ENCODE assay signal across 11 cellular contexts in the genomic region with DNA sequence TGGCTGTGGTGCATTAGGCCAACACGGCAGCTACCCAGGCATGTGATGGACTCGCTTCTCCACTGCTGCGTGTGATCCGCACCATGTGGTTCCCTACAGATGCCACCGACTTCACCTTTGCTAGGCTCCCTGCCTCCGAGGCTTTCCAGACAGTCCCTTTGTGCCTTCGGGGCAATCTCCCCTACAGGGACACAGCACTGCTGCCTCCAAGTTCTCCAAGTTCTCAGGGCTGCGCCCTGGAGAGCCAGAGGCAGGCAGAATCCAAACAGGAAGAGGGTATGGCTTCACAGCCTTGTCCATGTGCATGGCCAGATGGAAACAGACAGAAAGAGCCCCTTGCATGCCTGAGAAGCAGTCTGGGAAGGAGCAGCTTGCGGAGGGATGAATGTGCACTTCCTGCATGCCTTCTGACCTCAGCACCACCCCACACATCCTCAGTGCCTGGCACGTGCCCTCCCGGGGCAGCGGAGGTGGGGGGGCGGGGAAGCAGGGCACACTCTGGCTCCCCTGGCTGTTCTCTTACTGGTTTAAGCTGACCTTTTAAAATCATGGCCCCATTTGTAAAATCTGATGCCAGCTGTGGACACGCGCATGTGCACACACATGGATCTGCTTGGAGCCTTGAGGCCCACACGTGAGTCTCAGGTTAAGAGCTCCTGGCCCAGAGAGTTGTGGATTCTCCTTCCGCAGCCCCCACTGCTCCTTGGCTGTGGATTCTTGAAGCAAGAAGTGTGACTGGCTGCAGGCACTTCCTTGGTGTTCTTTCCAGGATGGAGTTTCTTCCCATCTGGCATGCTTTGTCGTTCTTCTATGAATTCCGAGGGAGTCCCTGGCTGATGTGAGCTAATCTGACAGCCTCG. TPM values are rescaled to one million over a fixed set of nuclear protein-coding genes. Genes with fewer than 3 reads are reported as not detected.
DNase-seq lines count a peak whose midpoint lies in the region; ATAC-seq and TF ChIP-seq lines count a peak whose summit lies in the region.
"Had no signal": no experiment of that assay in that cellular context is flagged by ENCODE, and none has a peak within 500 bp of the region (broad histone marks: within the 10 kb centered on the region; RNA-seq: fewer than 3 reads in every experiment).

No MANE protein-coding gene starts in this region.

- TF ChIP-seq CTCF in IMR-90 (conservative IDR thresholded peaks at IDR 0.05; ENCODE audit: low read depth, low read length) (no peak), choroid plexus epithelial cell (conservative IDR thresholded peaks at IDR 0.05; ENCODE audit: low read depth, low read length) (no peak), neural crest cell (conservative IDR thresholded peaks at IDR 0.05) (no peak)

- dilution Hi-C loops in IMR-90 (cut with HindIII; ENCODE audit: low sequenced_read_pairs, unreplicated experiment): no loop called here

- H3K27ac ChIP-seq in CD4-positive, CD25-positive, alpha-beta regulatory T cell (ENCODE audit: insufficient read depth, low read length, poor library complexity, severe bottlenecking): no peak overlapping the region
- H3K27ac ChIP-seq in IMR-90 (ENCODE audit: insufficient read depth, low read length): peak overlapping the region; percentile 79

- peak overlapping the region; percentile 52 for H3K18ac ChIP-seq in IMR-90 (ENCODE audit: low read depth, low read length)

- no peaks in the 10 kb centered on the region for H3K27me3 ChIP-seq in CD4-positive, CD25-positive, alpha-beta regulatory T cell (ENCODE audit: control insufficient read depth, insufficient read depth, low read length)
- H3K27me3 ChIP-seq in IMR-90 (ENCODE audit: control insufficient read depth, insufficient read depth, low read length): no peaks in the 10 kb centered on the region

- H2BK15ac ChIP-seq in IMR-90 (ENCODE audit: low read depth, low read length): peak overlapping the region; percentile 95; the same call in 2 of the 3 replicates

- peak overlapping the region; percentile 81 for H3K23ac ChIP-seq in IMR-90 (ENCODE audit: low read depth, low read length)

- peaks cover 26% of the 10 kb centered on the region for H3K4me1 ChIP-seq in CD4-positive, CD25-positive, alpha-beta regulatory T cell (ENCODE audit: control insufficient read depth, insufficient read depth, low read length, poor library complexity, severe bottlenecking)
- H3K4me1 ChIP-seq in IMR-90 (ENCODE audit: control insufficient read depth, insufficient read depth, low read length): peaks cover 52% of the 10 kb centered on the region

- ATAC-seq in CD4-positive, CD25-positive, alpha-beta regulatory T cell (ENCODE audit: low read depth in 2 of 2): no peak
- ATAC-seq in IMR-90 (ENCODE audit: low read depth) (peak; percentile 18), GM18502 (IDR thresholded peaks at IDR 0.05; ENCODE audit: poor library complexity, unreplicated experiment) (no peak), GM21526 (IDR thresholded peaks at IDR 0.05; ENCODE audit: low FRiP score, unreplicated experiment) (no peak)
- ATAC-seq: GM12878 had no signal

- DNase-seq in CD4-positive, CD25-positive, alpha-beta regulatory T cell: peak in 1 of 3 donors; percentile 31
- peak; percentile 87 for DNase-seq in IMR-90
- peak; percentile 57 for DNase-seq in choroid plexus epithelial cell (ENCODE audit: low read depth)
- DNase-seq in neural crest cell (ENCODE audit: low read depth, low spot score): no peak
- no peak for DNase-seq in G401 (ENCODE audit: low spot score)
- DNase-seq in cerebellar cortex (ENCODE audit: low spot score): no peak
- DNase-seq: NCI-H1048, nucleus accumbens had no signal

- no TSS peak for BruUV-seq in IMR-90 (replicated peaks; lab: Mats Ljungman, UMichigan)

- H3K9me3 ChIP-seq in CD4-positive, CD25-positive, alpha-beta regulatory T cell (ENCODE audit: control insufficient read depth in 2 of 2, low read length in 2 of 2): no peaks in the 10 kb centered on the region
- no peaks in the 10 kb centered on the region for H3K9me3 ChIP-seq in IMR-90 (ENCODE audit: control insufficient read depth, insufficient read depth, low read length)

- H2AK9ac ChIP-seq in IMR-90 (replicated peaks; ENCODE audit: low read depth, low read length, poor library complexity): peak overlapping the region; percentile 98

- POLR2A ChIA-PET in IMR-90 (lab: Charles Lee; ENCODE audit: unreplicated experiment): no interaction called here

- 53% methylated on average over 9 of the region's 20 CpGs; no CpG with 5 or more reads in 1 of the 2 experiments for WGBS in IMR-90 (ENCODE audit: extremely low coverage in 2 of 2, insufficient read length in 1 of 2), 2 experiments

- peak overlapping the region in 2 of 3 donors; percentile 47 to 99 for H3K27ac Mint-ChIP-seq in CD4-positive, CD25-positive, alpha-beta regulatory T cell
- peak overlapping the region; percentile 75 for H3K27ac Mint-ChIP-seq in neural crest cell (ENCODE audit: unreplicated experiment)

- H3K4me2 ChIP-seq in IMR-90 (ENCODE audit: low read depth, low read length): no peak overlapping the region

- peak overlapping the region; percentile 86 to 96 for H4K8ac ChIP-seq in IMR-90 (ENCODE audit: low read depth in 2 of 2, low read length in 2 of 2)

- peaks cover 0 to 42% (median 19%) of the 10 kb centered on the region in 4 donors for H3K4me1 Mint-ChIP-seq in CD4-positive, CD25-positive, alpha-beta regulatory T cell
- H3K4me1 Mint-ChIP-seq in neural crest cell: peaks cover 20% of the 10 kb centered on the region

- H4K91ac ChIP-seq in IMR-90 (ENCODE audit: insufficient read depth, low read depth, low read length): peak overlapping the region; percentile 93

- H2AK5ac ChIP-seq in IMR-90 (ENCODE audit: low read depth, low read length): peak overlapping the region; percentile 100

- peak overlapping the region in 1 of 4 donors; percentile 29 for H3K4me3 Mint-ChIP-seq in CD4-positive, CD25-positive, alpha-beta regulatory T cell
- H3K4me3 Mint-ChIP-seq in neural crest cell: no peak overlapping the region

- peak overlapping the region; percentile 98 for H3K14ac ChIP-seq in IMR-90 (replicated peaks; ENCODE audit: low read depth, low read length)

- peaks cover 16% of the 10 kb centered on the region for H3K36me3 ChIP-seq in CD4-positive, CD25-positive, alpha-beta regulatory T cell (ENCODE audit: control insufficient read depth, insufficient read depth, low read length)
- H3K36me3 ChIP-seq in IMR-90 (ENCODE audit: control insufficient read depth, insufficient read depth, low read length): peaks cover 8% of the 10 kb centered on the region; the same call in 1 of the 2 replicates

- H2BK20ac ChIP-seq in IMR-90 (ENCODE audit: low read depth, low read length): peak overlapping the region; percentile 94

- TF ChIP-seq RAD21 in IMR-90 (IDR thresholded peaks at IDR 0.05; ENCODE audit: low read length): no peak

- H4K20me1 ChIP-seq in IMR-90 (ENCODE audit: insufficient read depth, low read length): no peaks in the 10 kb centered on the region

- no peak for TF ChIP-seq POLR2A in IMR-90 (IDR thresholded peaks at IDR 0.05; ENCODE audit: low read depth, low read length)

- peak overlapping the region; percentile 88; the same call in 1 of the 2 replicates for H3K56ac ChIP-seq in IMR-90 (ENCODE audit: extremely low read depth, insufficient read depth, low read length)

- peaks cover 0 to 67% of the 10 kb centered on the region in 2 experiments; a peak in 2 of 4 replicates for H3K79me1 ChIP-seq in IMR-90 (ENCODE audit: low read depth in 1 of 2, low read length in 2 of 2)

- H4K5ac ChIP-seq in IMR-90 (ENCODE audit: low read depth, low read length): peak overlapping the region; percentile 53

- peaks cover 39% of the 10 kb centered on the region for H3K9me1 ChIP-seq in IMR-90 (ENCODE audit: insufficient read depth, low read length)

- H3K4ac ChIP-seq in IMR-90 (ENCODE audit: low read depth, low read length): peak overlapping the region; percentile 99

- H2BK5ac ChIP-seq in IMR-90 (ENCODE audit: low read depth, low read length, poor library complexity, severe bottlenecking): peak overlapping the region; percentile 86

- H2AFZ ChIP-seq in IMR-90 (replicated peaks; ENCODE audit: low read length, poor library complexity): peak overlapping the region; percentile 89

- peak overlapping the region; percentile 99 for H2BK120ac ChIP-seq in IMR-90 (ENCODE audit: low read depth, low read length)

- in situ Hi-C loops in IMR-90 (cut with MboI; ENCODE audit: low sequenced_read_pairs) (no loop called here), G401 (cut with HindIII; ENCODE audit: low sequenced_read_pairs) (no loop called here)

- CTCF ChIA-PET in IMR-90 (lab: Yijun Ruan, JAX): interaction anchor here (1.0 to 1.3 kb wide), 3 partner anchors 29 to 38 kb away, joined by 3 to 5 read pairs (median 3); no protein-coding TSS in a partner anchor

- intact Hi-C loops in IMR-90 (cut with micrococcal nuclease): no loop called here

- peak overlapping the region; percentile 25 for H3K9ac ChIP-seq in IMR-90 (ENCODE audit: low read depth, low read length)

- no peaks in the 10 kb centered on the region for H3K9me3 Mint-ChIP-seq in CD4-positive, CD25-positive, alpha-beta regulatory T cell
- H3K9me3 Mint-ChIP-seq in neural crest cell: peaks cover 2% of the 10 kb centered on the region

- no peaks in the 10 kb centered on the region for H3K27me3 Mint-ChIP-seq in CD4-positive, CD25-positive, alpha-beta regulatory T cell
- H3K27me3 Mint-ChIP-seq in neural crest cell (ENCODE audit: low read depth): no peaks in the 10 kb centered on the region

- H3K36me3 Mint-ChIP-seq in CD4-positive, CD25-positive, alpha-beta regulatory T cell: peaks cover 29% of the 10 kb centered on the region
- peaks cover 17% of the 10 kb centered on the region for H3K36me3 Mint-ChIP-seq in neural crest cell (ENCODE audit: low read depth)

- no peak overlapping the region for H3K4me3 ChIP-seq in CD4-positive, CD25-positive, alpha-beta regulatory T cell (ENCODE audit: low read depth, low read length)
- H3K4me3 ChIP-seq in IMR-90 (ENCODE audit: insufficient read depth, low read depth, low read length) (no peak overlapping the region), choroid plexus epithelial cell (ENCODE audit: low read depth, low read length) (no peak overlapping the region)
- H3K4me3 ChIP-seq: GM12878 had no signal

RNA-seq across cellular contexts. Expression of gene MTSS2, which starts 55.3 kb away (rescaled TPM):
- 2.9 TPM for total RNA-seq in CD4-positive, CD25-positive, alpha-beta regulatory T cell
- polyA plus RNA-seq in CD4-positive, CD25-positive, alpha-beta regulatory T cell: not detected
- total RNA-seq in IMR-90 (2012; rRNA removed) (8.9 and 9.1 TPM in 2 replicates), neural crest cell (93.3 and 95.0 TPM in 2 replicates)
- polyA plus RNA-seq in IMR-90 (2012; rRNA removed): 86.2 and 108 TPM in 2 replicates
- 69.9 and 88.4 TPM in 2 replicates for polyA plus RNA-seq in IMR-90 (2012; cell fraction: cytosol; rRNA removed)
- 148 and 251 TPM in 2 replicates for polyA plus RNA-seq in IMR-90 (2012; cell fraction: nucleus; rRNA removed; ENCODE audit: low replicate concordance)
- total RNA-seq in G401 (2014; rRNA removed; shearing (Covaris generic)): 15.6 and 46.7 TPM in 2 replicates

RNA-seq across cellular contexts. Expression of gene VAC14, which starts 59.8 kb away (rescaled TPM):
- 38.8 TPM for total RNA-seq in CD4-positive, CD25-positive, alpha-beta regulatory T cell
- 10 to 100 TPM; 27.0 to 33.6 (median 29.1) TPM for polyA plus RNA-seq in CD4-positive, CD25-positive, alpha-beta regulatory T cell
- total RNA-seq in IMR-90 (2012; rRNA removed) (18.3 and 21.1 TPM in 2 replicates), neural crest cell (45.4 and 46.7 TPM in 2 replicates)
- 40.2 and 48.3 TPM in 2 replicates for polyA plus RNA-seq in IMR-90 (2012; rRNA removed)
- polyA plus RNA-seq in IMR-90 (2012; cell fraction: cytosol; rRNA removed): 29.7 and 39.3 TPM in 2 replicates
- polyA plus RNA-seq in IMR-90 (2012; cell fraction: nucleus; rRNA removed; ENCODE audit: low replicate concordance): 29.2 and 68.0 TPM in 2 replicates
- 66.8 and 69.2 TPM in 2 replicates for total RNA-seq in G401 (2014; rRNA removed; shearing (Covaris generic))

Comparison
In these comparisons a context has a peak if more than half of its experiments do, and no peak if none do; other contexts are left out.
1. DNase-seq: peak in IMR-90 (single experiment) and choroid plexus epithelial cell (single experiment); none in neural crest cell (single experiment), G401 (single experiment) and cerebellar cortex (single experiment).